ENCODE assay signal across 8 cellular contexts in the genomic region with DNA sequence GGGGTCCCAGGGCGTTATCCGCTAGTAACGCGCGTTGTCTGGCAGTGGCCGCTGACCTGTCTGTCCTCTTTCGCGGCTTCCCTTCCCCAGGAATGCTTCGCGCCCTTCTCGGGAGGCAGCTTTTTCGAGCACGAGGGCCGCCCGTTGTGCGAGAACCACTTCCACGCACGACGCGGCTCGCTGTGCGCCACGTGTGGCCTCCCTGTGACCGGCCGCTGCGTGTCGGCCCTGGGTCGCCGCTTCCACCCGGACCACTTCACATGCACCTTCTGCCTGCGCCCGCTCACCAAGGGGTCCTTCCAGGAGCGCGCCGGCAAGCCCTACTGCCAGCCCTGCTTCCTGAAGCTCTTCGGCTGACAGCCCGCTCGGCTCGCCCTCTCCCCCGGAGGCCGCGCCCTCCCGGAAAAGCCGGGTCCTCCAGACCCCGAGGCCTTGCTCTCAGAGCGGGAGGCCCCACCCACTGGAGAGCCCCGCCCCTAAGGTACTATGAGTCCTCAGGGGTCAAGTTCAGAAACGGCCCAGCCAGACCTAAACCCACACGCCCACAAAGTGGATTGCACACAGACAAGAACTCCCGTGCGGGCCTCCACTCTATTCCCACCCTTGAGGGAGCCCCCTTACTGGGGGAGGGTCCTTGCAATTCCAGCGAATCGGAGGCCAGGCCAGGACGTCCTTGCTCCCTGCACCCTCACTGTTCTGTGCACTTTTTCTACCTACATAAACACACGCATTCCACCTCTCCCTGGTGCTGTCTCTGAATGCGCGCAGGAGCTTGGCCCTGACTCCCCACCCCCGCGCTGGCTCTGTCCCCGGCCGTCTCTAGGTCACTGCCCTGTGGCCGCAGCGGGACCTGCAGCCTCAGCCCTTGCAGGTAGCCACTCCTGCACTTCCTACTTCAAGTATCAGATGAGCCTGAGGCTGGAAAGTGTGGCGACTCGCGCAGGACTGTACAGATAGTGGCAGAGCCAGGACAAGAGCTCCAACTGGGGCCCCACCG. TPM values are rescaled to one million over a fixed set of nuclear protein-coding genes. Genes with fewer than 3 reads are reported as not detected.
A peak's percentile ranks its signal among the peaks of the same experiment; 100 is the strongest.
DNase-seq lines count a peak whose midpoint lies in the region; ATAC-seq and TF ChIP-seq lines count a peak whose summit lies in the region.

No MANE protein-coding gene starts in this region.

- no peaks in the 10 kb centered on the region for H4K20me1 ChIP-seq in HCT116 (ENCODE audit: insufficient read depth)

- H3K36me3 Mint-ChIP-seq in Calu3 (ENCODE audit: insufficient read depth, unreplicated experiment) (peaks cover 36% of the 10 kb centered on the region), glutamatergic neuron (ENCODE audit: unreplicated experiment) (no peaks in the 10 kb centered on the region)
- H3K36me3 Mint-ChIP-seq in T-helper 2 cell treated with Interferon-gamma antibody and Interleukin-4, amounts not matched to agents 5 μg/mL and 100 μg/mL, for 36 hours (ENCODE audit: low read depth) = no peaks in the 10 kb centered on the region

- no peaks in the 10 kb centered on the region for H3K9me3 ChIP-seq in HCT116 (ENCODE audit: control insufficient read depth in 1 of 2, insufficient read depth in 1 of 2, low read depth in 1 of 2, low read length in 2 of 2)

- POLR2A ChIA-PET in HCT116 (lab: Charles Lee) = interaction anchor here (1.0 to 1.9 kb wide), 2 partner anchors 18 to 31 kb away, joined by 3 to 4 read pairs; a partner anchor contains a TSS

- H3K27ac Mint-ChIP-seq in Calu3 (ENCODE audit: unreplicated experiment) = peak overlapping the region; percentile 48
- H3K27ac Mint-ChIP-seq in T-helper 2 cell treated with Interferon-gamma antibody and Interleukin-4, amounts not matched to agents 5 μg/mL and 100 μg/mL, for 36 hours = peak overlapping the region; percentile 79
- H3K27ac Mint-ChIP-seq in glutamatergic neuron (ENCODE audit: unreplicated experiment) = no peak overlapping the region

- no peak for TF ChIP-seq POLR2A in HCT116 (IDR thresholded peaks at IDR 0.05; ENCODE audit: borderline replicate concordance, extremely low read depth, insufficient read depth, insufficient read length)

- H3K27me3 Mint-ChIP-seq in Calu3 (ENCODE audit: unreplicated experiment) = no peaks in the 10 kb centered on the region
- H3K27me3 Mint-ChIP-seq in T-helper 2 cell treated with Interferon-gamma antibody and Interleukin-4, amounts not matched to agents 5 μg/mL and 100 μg/mL, for 36 hours (ENCODE audit: low read depth) = peaks cover 42% of the 10 kb centered on the region
- H3K27me3 Mint-ChIP-seq in glutamatergic neuron (ENCODE audit: unreplicated experiment) = peaks cover 23% of the 10 kb centered on the region

- ATAC-seq in HCT116 (peak; percentile 72), HG02938 (IDR thresholded peaks at IDR 0.05; ENCODE audit: unreplicated experiment) (no peak), HG03439 (IDR thresholded peaks at IDR 0.05; ENCODE audit: unreplicated experiment) (no peak)

- no peak for TF ChIP-seq CTCF in Calu3 (IDR thresholded peaks at IDR 0.05; ENCODE audit: unreplicated experiment)
- TF ChIP-seq CTCF in HCT116 (IDR thresholded peaks at IDR 0.05 in 2 of 3, conservative IDR thresholded peaks at IDR 0.05 in 1 of 3; ENCODE audit: borderline replicate concordance in 1 of 3, insufficient read depth in 1 of 3, low read depth in 2 of 3, low read length in 2 of 3) = peak in 2 of 3 experiments; percentile 41 to 44; a peak in 4 of 6 replicates
- peak; percentile 10 for TF ChIP-seq CTCF in glutamatergic neuron (IDR thresholded peaks at IDR 0.05; ENCODE audit: partially characterized antibody, unreplicated experiment)

- H3K4me2 ChIP-seq in HCT116 (ENCODE audit: low read length) = peak overlapping the region; percentile 81

- intact Hi-C loops in Calu3 (cut with micrococcal nuclease; ENCODE audit: unreplicated experiment) = loop anchor here (2.0 kb wide), 1 partner anchor 17 kb away; no protein-coding TSS in a partner anchor
- intact Hi-C loops in HCT116 (cut with micrococcal nuclease) = no loop called here

- H3K9me3 Mint-ChIP-seq in Calu3 (ENCODE audit: low read depth, unreplicated experiment) (no peaks in the 10 kb centered on the region), glutamatergic neuron (ENCODE audit: unreplicated experiment) (peaks cover 8% of the 10 kb centered on the region)
- no peaks in the 10 kb centered on the region for H3K9me3 Mint-ChIP-seq in T-helper 2 cell treated with Interferon-gamma antibody and Interleukin-4, amounts not matched to agents 5 μg/mL and 100 μg/mL, for 36 hours

- H3K27ac ChIP-seq in HCT116 (ENCODE audit: low read depth, low read length) = peak overlapping the region; percentile 65

- DNase-seq in Calu3 (peak; percentile 82), HCT116 (ENCODE audit: low read depth, low spot score) (no peak), glutamatergic neuron (peak; percentile 80), DMS 273 treated with DMSO at 0.1 percent for 48 hours (lab: John Stamatoyannopoulos, UW) (no peak)
- no peak for DNase-seq in T-helper 2 cell treated with Interferon-gamma antibody and Interleukin-4, amounts not matched to agents 5 μg/mL and 100 μg/mL, for 36 hours (ENCODE audit: low spot score)
- DNase-seq in stimulated activated CD8-positive, alpha-beta memory T cell treated with anti-CD3 and anti-CD28 coated beads, Interleukin-12 subunit alpha, Interleukin-12 subunit beta, amount 100 ng/mL, for 4 hours (ENCODE audit: low read depth) = peak; percentile 15

- CTCF ChIA-PET in Calu3 (lab: Charles Lee) = interaction anchor here (0.6 to 2.9 kb wide), 5 partner anchors 15 to 391 kb away, joined by 3 to 24 read pairs (median 4); a partner anchor contains a TSS
- CTCF ChIA-PET in HCT116 (lab: Charles Lee) = interaction anchor here (1.3 to 1.6 kb wide), 2 partner anchors 17 to 26 kb away, joined by 3 to 5 read pairs; no protein-coding TSS in a partner anchor

- no peaks in the 10 kb centered on the region for H3K9me2 ChIP-seq in HCT116 (ENCODE audit: insufficient read depth)

- H3K4me1 Mint-ChIP-seq in Calu3 (ENCODE audit: low read depth, unreplicated experiment) = peaks cover 23% of the 10 kb centered on the region
- H3K4me1 Mint-ChIP-seq in T-helper 2 cell treated with Interferon-gamma antibody and Interleukin-4, amounts not matched to agents 5 μg/mL and 100 μg/mL, for 36 hours (ENCODE audit: low read depth) = peaks cover 9% of the 10 kb centered on the region
- H3K4me1 Mint-ChIP-seq in glutamatergic neuron (ENCODE audit: low read depth, unreplicated experiment) = no peaks in the 10 kb centered on the region

- no peaks in the 10 kb centered on the region for H3K27me3 ChIP-seq in HCT116 (ENCODE audit: insufficient read depth, low read length)

- H3K4me3 Mint-ChIP-seq in Calu3 (ENCODE audit: low read depth, unreplicated experiment) (peak overlapping the region; percentile 67), glutamatergic neuron (ENCODE audit: unreplicated experiment) (peak overlapping the region; percentile 79)
- peak overlapping the region; percentile 71 for H3K4me3 Mint-ChIP-seq in T-helper 2 cell treated with Interferon-gamma antibody and Interleukin-4, amounts not matched to agents 5 μg/mL and 100 μg/mL, for 36 hours

- RAD21 ChIA-PET in HCT116 (lab: Charles Lee; ENCODE audit: low non-redundant PET in 1 of 2, low total read pairs in 2 of 2, uncharacterized antibody in 2 of 2, unreplicated experiment in 2 of 2) = no interaction called here

- H3K9ac ChIP-seq in HCT116 (ENCODE audit: low read length) = peak overlapping the region; percentile 57

- H3K79me2 ChIP-seq in HCT116 (ENCODE audit: insufficient read depth, low read length) = no peaks in the 10 kb centered on the region

- H2AFZ ChIP-seq in HCT116 (ENCODE audit: low read depth, low read length, poor library complexity, severe bottlenecking) = no peak overlapping the region

- no peak for TF ChIP-seq RAD21 in HCT116 (IDR thresholded peaks at IDR 0.05; ENCODE audit: low read depth)

- peak overlapping the region; percentile 45 to 54 for H3K4me3 ChIP-seq in HCT116 (replicated peaks in 1 of 2; ENCODE audit: low read depth in 1 of 2, low read length in 2 of 2)

- BruUV-seq in Calu3 (replicated peaks; lab: Mats Ljungman, UMichigan) = no TSS peak
- no TSS peak for BruUV-seq in HCT116 (replicated peaks; lab: Mats Ljungman, UMichigan)

- no peaks in the 10 kb centered on the region for H3K36me3 ChIP-seq in HCT116 (ENCODE audit: control insufficient read depth in 1 of 2, insufficient read depth in 2 of 2, low read length in 2 of 2)

- H3K4me1 ChIP-seq in HCT116 (ENCODE audit: control insufficient read depth in 1 of 2, insufficient read depth in 2 of 2, low read length in 2 of 2) = peaks cover 9 to 31% of the 10 kb centered on the region in 2 experiments; a peak in 3 of 4 replicates

TF ChIP-seq in HCT116, 20 proteins besides CTCF, POLR2A, EP300 and RAD21 (continues in another document):
- TF ChIP-seq, protein P1, sequence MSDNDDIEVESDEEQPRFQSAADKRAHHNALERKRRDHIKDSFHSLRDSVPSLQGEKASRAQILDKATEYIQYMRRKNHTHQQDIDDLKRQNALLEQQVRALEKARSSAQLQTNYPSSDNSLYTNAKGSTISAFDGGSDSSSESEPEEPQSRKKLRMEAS (IDR thresholded peaks at IDR 0.05) = peak; percentile 29; the same call in 1 of the 2 replicates
- peak; percentile 52; the same call in 1 of the 2 replicates for TF ChIP-seq EGR1 (IDR thresholded peaks at IDR 0.05; ENCODE audit: low read depth)
- TF ChIP-seq TCF7L2 (IDR thresholded peaks at IDR 0.05; ENCODE audit: borderline replicate concordance, extremely low read depth, insufficient read depth, insufficient read length) = no peak
- no peak for TF ChIP-seq ZFX (IDR thresholded peaks at IDR 0.05)
- TF ChIP-seq ELF1 (IDR thresholded peaks at IDR 0.05; ENCODE audit: borderline replicate concordance, low read depth) = no peak

RNA-seq across cellular contexts. Expression of a gene that starts 5.4 kb away (rescaled TPM):
- 0.54 and 1.6 TPM in 2 replicates for total RNA-seq in Calu3 (2022)
- total RNA-seq in HCT116 (2021; ENCODE audit: unreplicated experiment) = 0.10 TPM
- polyA plus RNA-seq in HCT116 (2012) = 0.94 and 4.3 TPM in 2 replicates
- not detected for total RNA-seq in glutamatergic neuron (ENCODE audit: unreplicated experiment)

RNA-seq across cellular contexts. Expression of a gene that starts 5.6 kb away (rescaled TPM):
- total RNA-seq in Calu3 (2022) (14.5 and 18.7 TPM in 2 replicates), HCT116 (2021; ENCODE audit: unreplicated experiment) (8.7 TPM), glutamatergic neuron (ENCODE audit: unreplicated experiment) (19.2 TPM)
- 12.0 and 12.8 TPM in 2 replicates for polyA plus RNA-seq in HCT116 (2012)

RNA-seq across cellular contexts. Expression of a gene that starts 18.2 kb away (rescaled TPM):
- total RNA-seq in Calu3 (2022) = 13.2 and 13.6 TPM in 2 replicates
- 11.8 TPM for total RNA-seq in HCT116 (2021; ENCODE audit: unreplicated experiment)
- 9.9 and 10.2 TPM in 2 replicates for polyA plus RNA-seq in HCT116 (2012)
- 15.8 TPM for total RNA-seq in glutamatergic neuron (ENCODE audit: unreplicated experiment)

RNA-seq across cellular contexts. Expression of a gene that starts 30.7 kb away (rescaled TPM):
- 96.0 and 105 TPM in 2 replicates for total RNA-seq in Calu3 (2022)
- total RNA-seq in HCT116 (2021; ENCODE audit: unreplicated experiment) = 59.3 TPM
- polyA plus RNA-seq in HCT116 (2012) = 63.7 and 79.2 TPM in 2 replicates
- 48.7 TPM for total RNA-seq in glutamatergic neuron (ENCODE audit: unreplicated experiment)

RNA-seq across cellular contexts. Expression of a gene that starts 34.9 kb away (rescaled TPM):
- total RNA-seq in Calu3 (2022) (0.17 TPM in 1 of 2 replicates, not detected in the other), HCT116 (2021; ENCODE audit: unreplicated experiment) (0.69 TPM), glutamatergic neuron (ENCODE audit: unreplicated experiment) (1.1 TPM)
- polyA plus RNA-seq in HCT116 (2012) = 0.42 and 0.60 TPM in 2 replicates

Comparison
In these comparisons a context has a peak if more than half of its experiments do, and no peak if none do; other contexts are left out.
1. DNase-seq: peak in Calu3 (single experiment), glutamatergic neuron (single experiment) and stimulated activated CD8-positive, alpha-beta memory T cell treated with anti-CD3 and anti-CD28 coated beads, Interleukin-12 subunit alpha, Interleukin-12 subunit beta, amount 100 ng/mL, for 4 hours (single experiment); none in HCT116 (single experiment), T-helper 2 cell treated with Interferon-gamma antibody and Interleukin-4, amounts not matched to agents 5 μg/mL and 100 μg/mL, for 36 hours (single experiment) and DMS 273 treated with DMSO at 0.1 percent for 48 hours (single experiment).
2. Peak in every context shown above with its lines, with median percentiles within 50 percentile points of each other: H3K4me3 Mint-ChIP-seq.